In genomic region chr12:46918631-46919030, GRCh38 we compare ENCODE assay signal across 38 cellular contexts.
"Had no signal": no experiment of that assay in that cellular context is flagged by ENCODE, and none has a peak within 500 bp of the region (broad histone marks: within the 10 kb centered on the region; RNA-seq: fewer than 3 reads in every experiment).

No MANE protein-coding gene starts in this region.

- ATAC-seq: activated naive CD4-positive, alpha-beta T cell treated with anti-CD3 and anti-CD28 coated beads, Interleukin-2, amount 50 U/mL, for 72 hours; activated naive CD8-positive, alpha-beta T cell treated with anti-CD3 and anti-CD28 coated beads, Interleukin-2, amount 50 U/mL, for 24 hours; activated T-cell treated with anti-CD3 and anti-CD28 coated beads, Interleukin-2, amount 50 U/mL, for 4 hours; activated T-cell treated with anti-CD3 and anti-CD28 coated beads, Interleukin-2, amount 50 U/mL, for 72 hours; activated T-helper 17 cell treated with anti-CD3 and anti-CD28 coated beads, Interleukin-2, amount 50 U/mL, for 72 hours; body of pancreas had no signal

- H3K4me1 ChIP-seq: adrenal gland, ascending aorta, body of pancreas, breast epithelium had no signal

- H3K36me3 Mint-ChIP-seq: activated naive CD4-positive, alpha-beta T cell treated with anti-CD3 and anti-CD28 coated beads, Interleukin-2, amount 10 ng/mL, durations not matched to agents 7 days and 5 days; activated naive CD4-positive, alpha-beta T cell treated with anti-CD3 and anti-CD28 coated beads, Interleukin-2, amount 50 U/mL, for 24 hours; activated naive CD4-positive, alpha-beta T cell treated with anti-CD3 and anti-CD28 coated beads, Interleukin-2, amount 50 U/mL, for 72 hours; activated naive CD8-positive, alpha-beta T cell; activated naive CD8-positive, alpha-beta T cell treated with anti-CD3 and anti-CD28 coated beads for 36 hours; activated naive CD8-positive, alpha-beta T cell treated with anti-CD3 and anti-CD28 coated beads, Interleukin-2, amount 10 ng/mL, durations not matched to agents 7 days and 5 days; brain had no signal

- H3K9me3 Mint-ChIP-seq: activated naive CD4-positive, alpha-beta T cell treated with anti-CD3 and anti-CD28 coated beads for 36 hours; activated naive CD4-positive, alpha-beta T cell treated with anti-CD3 and anti-CD28 coated beads, Interleukin-2, amount 10 ng/mL, durations not matched to agents 7 days and 5 days; activated naive CD4-positive, alpha-beta T cell treated with anti-CD3 and anti-CD28 coated beads, Interleukin-2, amount 50 U/mL, for 24 hours; activated naive CD4-positive, alpha-beta T cell treated with anti-CD3 and anti-CD28 coated beads, Interleukin-2, amount 50 U/mL, for 72 hours; activated naive CD8-positive, alpha-beta T cell treated with anti-CD3 and anti-CD28 coated beads for 36 hours; activated naive CD8-positive, alpha-beta T cell treated with anti-CD3 and anti-CD28 coated beads, Interleukin-2, amount 10 ng/mL, durations not matched to agents 7 days and 5 days; activated naive CD8-positive, alpha-beta T cell treated with anti-CD3 and anti-CD28 coated beads, Interleukin-2, amount 50 U/mL, for 24 hours; activated T-cell treated with anti-CD3 and anti-CD28 coated beads, Interleukin-2, amount 50 U/mL, for 24 hours; activated T-cell treated with anti-CD3 and anti-CD28 coated beads, Interleukin-2, amount 50 U/mL, for 4 hours; activated T-cell treated with anti-CD3 and anti-CD28 coated beads, Interleukin-2, amount 50 U/mL, for 72 hours; activated T-helper 1 cell treated with anti-CD3 and anti-CD28 coated beads, Interleukin-12 subunit alpha, Interleukin-12 subunit beta, Interleukin-2, Interleukin-4 antibody, amounts not matched to agents 30 ng/mL and 10 ng/mL and 1 ng/mL, durations not matched to agents 14 hours and 24 hours and 36 hours; activated T-helper 17 cell treated with anti-CD3 and anti-CD28 coated beads, Interleukin-2, amount 50 U/mL, for 72 hours; activated T-helper 2 cell treated with anti-CD3 and anti-CD28 coated beads, Interferon-gamma antibody, Interleukin-2, Interleukin-4, amounts not matched to agents 10 μg/mL and 5 μg/mL and 100 μg/mL, durations not matched to agents 14 hours and 24 hours and 36 hours; central memory CD8-positive, alpha-beta T cell had no signal

- H3K27me3 ChIP-seq: adrenal gland, ascending aorta, body of pancreas, brain microvascular endothelial cell, breast epithelium, cardiac muscle cell had no signal

- H3K4me3 Mint-ChIP-seq: activated naive CD4-positive, alpha-beta T cell treated with anti-CD3 and anti-CD28 coated beads for 36 hours; activated naive CD4-positive, alpha-beta T cell treated with anti-CD3 and anti-CD28 coated beads, Interleukin-2, amount 10 ng/mL, durations not matched to agents 7 days and 5 days; activated naive CD4-positive, alpha-beta T cell treated with anti-CD3 and anti-CD28 coated beads, Interleukin-2, amount 50 U/mL, for 24 hours; activated naive CD8-positive, alpha-beta T cell; activated naive CD8-positive, alpha-beta T cell treated with anti-CD3 and anti-CD28 coated beads for 36 hours; activated naive CD8-positive, alpha-beta T cell treated with anti-CD3 and anti-CD28 coated beads, Interleukin-2, amount 10 ng/mL, durations not matched to agents 7 days and 5 days; activated naive CD8-positive, alpha-beta T cell treated with anti-CD3 and anti-CD28 coated beads, Interleukin-2, amount 50 U/mL, for 24 hours; activated T-cell treated with anti-CD3 and anti-CD28 coated beads, Interleukin-2, amount 50 U/mL, for 24 hours; activated T-cell treated with anti-CD3 and anti-CD28 coated beads, Interleukin-2, amount 50 U/mL, for 4 hours; activated T-cell treated with anti-CD3 and anti-CD28 coated beads, Interleukin-2, amount 50 U/mL, for 72 hours; activated T-helper 1 cell treated with anti-CD3 and anti-CD28 coated beads, Interleukin-12 subunit alpha, Interleukin-12 subunit beta, Interleukin-2, Interleukin-4 antibody, amounts not matched to agents 30 ng/mL and 10 ng/mL and 1 ng/mL, durations not matched to agents 14 hours and 24 hours and 36 hours; activated T-helper 17 cell treated with anti-CD3 and anti-CD28 coated beads, Interleukin-2, amount 50 U/mL, for 72 hours; brain; central memory CD8-positive, alpha-beta T cell had no signal

- H3K9me3 ChIP-seq: adrenal gland, ascending aorta, body of pancreas, breast epithelium had no signal

- H3K27me3 Mint-ChIP-seq: activated naive CD4-positive, alpha-beta T cell treated with anti-CD3 and anti-CD28 coated beads, Interleukin-2, amount 10 ng/mL, durations not matched to agents 7 days and 5 days; activated naive CD4-positive, alpha-beta T cell treated with anti-CD3 and anti-CD28 coated beads, Interleukin-2, amount 50 U/mL, for 24 hours; activated naive CD8-positive, alpha-beta T cell; activated naive CD8-positive, alpha-beta T cell treated with anti-CD3 and anti-CD28 coated beads for 36 hours; activated naive CD8-positive, alpha-beta T cell treated with anti-CD3 and anti-CD28 coated beads, Interleukin-2, amount 50 U/mL, for 24 hours; central memory CD8-positive, alpha-beta T cell had no signal

- H3K27ac Mint-ChIP-seq: activated naive CD4-positive, alpha-beta T cell treated with anti-CD3 and anti-CD28 coated beads for 36 hours; activated naive CD4-positive, alpha-beta T cell treated with anti-CD3 and anti-CD28 coated beads, Interleukin-2, amount 10 ng/mL, durations not matched to agents 7 days and 5 days; activated naive CD4-positive, alpha-beta T cell treated with anti-CD3 and anti-CD28 coated beads, Interleukin-2, amount 50 U/mL, for 24 hours; activated naive CD4-positive, alpha-beta T cell treated with anti-CD3 and anti-CD28 coated beads, Interleukin-2, amount 50 U/mL, for 72 hours; activated naive CD8-positive, alpha-beta T cell; activated naive CD8-positive, alpha-beta T cell treated with anti-CD3 and anti-CD28 coated beads for 36 hours; activated naive CD8-positive, alpha-beta T cell treated with anti-CD3 and anti-CD28 coated beads, Interleukin-2, amount 10 ng/mL, durations not matched to agents 7 days and 5 days; activated naive CD8-positive, alpha-beta T cell treated with anti-CD3 and anti-CD28 coated beads, Interleukin-2, amount 50 U/mL, for 24 hours; activated T-cell treated with anti-CD3 and anti-CD28 coated beads, Interleukin-2, amount 50 U/mL, for 24 hours; activated T-cell treated with anti-CD3 and anti-CD28 coated beads, Interleukin-2, amount 50 U/mL, for 72 hours; activated T-helper 1 cell treated with anti-CD3 and anti-CD28 coated beads, Interleukin-12 subunit alpha, Interleukin-12 subunit beta, Interleukin-2, Interleukin-4 antibody, amounts not matched to agents 30 ng/mL and 10 ng/mL and 1 ng/mL, durations not matched to agents 14 hours and 24 hours and 36 hours; activated T-helper 17 cell treated with anti-CD3 and anti-CD28 coated beads, Interleukin-2, amount 50 U/mL, for 72 hours; activated T-helper 2 cell treated with anti-CD3 and anti-CD28 coated beads, Interferon-gamma antibody, Interleukin-2, Interleukin-4, amounts not matched to agents 10 μg/mL and 5 μg/mL and 100 μg/mL, durations not matched to agents 14 hours and 24 hours and 36 hours; brain had no signal

- DNase-seq: activated effector memory CD4-positive, alpha-beta T cell treated with anti-CD3 and anti-CD28 coated beads, Interleukin-2, amount 50 U/mL, for 16 hours; activated effector memory CD4-positive, alpha-beta T cell treated with Interleukin-2 at 50 U/mL for 16 hours; activated gamma-delta T cell; activated gamma-delta T cell treated with Interleukin-2 at 50 U/mL for 16 hours; activated naive CD4-positive, alpha-beta T cell; activated naive CD4-positive, alpha-beta T cell treated with anti-CD3 and anti-CD28 coated beads for 36 hours; activated naive CD4-positive, alpha-beta T cell treated with anti-CD3 and anti-CD28 coated beads, Interleukin-2, amount 10 ng/mL, durations not matched to agents 7 days and 5 days; activated naive CD4-positive, alpha-beta T cell treated with anti-CD3 and anti-CD28 coated beads, Interleukin-2, amount 50 U/mL, for 16 hours; activated naive CD4-positive, alpha-beta T cell treated with Interleukin-2 at 50 U/mL for 16 hours; activated naive CD8-positive, alpha-beta T cell treated with anti-CD3 and anti-CD28 coated beads for 36 hours; activated naive CD8-positive, alpha-beta T cell treated with anti-CD3 and anti-CD28 coated beads, Interleukin-2, amount 10 ng/mL, durations not matched to agents 7 days and 5 days; activated naive CD8-positive, alpha-beta T cell treated with anti-CD3 and anti-CD28 coated beads, Interleukin-2, amount 50 U/mL, for 24 hours; activated T-cell treated with anti-CD3 and anti-CD28 coated beads, Interleukin-2, amount 50 U/mL, for 1 hour; activated T-cell treated with anti-CD3 and anti-CD28 coated beads, Interleukin-2, amount 50 U/mL, for 24 hours; activated T-cell treated with anti-CD3 and anti-CD28 coated beads, Interleukin-2, amount 50 U/mL, for 4 hours; activated T-cell treated with anti-CD3 and anti-CD28 coated beads, Interleukin-2, amount 50 U/mL, for 48 hours; activated T-cell treated with anti-CD3 and anti-CD28 coated beads, Interleukin-2, amount 50 U/mL, for 72 hours; adrenal gland; amniotic stem cell; amygdala; anterior cingulate cortex; aorta; body of pancreas; brain microvascular endothelial cell; caudate nucleus; central memory CD4-positive, alpha-beta T cell; cerebellar nuclear complex had no signal

- H3K4me1 Mint-ChIP-seq: activated naive CD4-positive, alpha-beta T cell treated with anti-CD3 and anti-CD28 coated beads, Interleukin-2, amount 10 ng/mL, durations not matched to agents 7 days and 5 days; activated naive CD4-positive, alpha-beta T cell treated with anti-CD3 and anti-CD28 coated beads, Interleukin-2, amount 50 U/mL, for 24 hours; activated naive CD8-positive, alpha-beta T cell treated with anti-CD3 and anti-CD28 coated beads, Interleukin-2, amount 10 ng/mL, durations not matched to agents 7 days and 5 days; activated naive CD8-positive, alpha-beta T cell treated with anti-CD3 and anti-CD28 coated beads, Interleukin-2, amount 50 U/mL, for 24 hours; activated T-helper 17 cell treated with anti-CD3 and anti-CD28 coated beads, Interleukin-2, amount 50 U/mL, for 72 hours; central memory CD8-positive, alpha-beta T cell had no signal

- H3K36me3 ChIP-seq: adrenal gland, ascending aorta, brain microvascular endothelial cell, breast epithelium, cardiac muscle cell had no signal

- H3K4me3 ChIP-seq: adrenal gland, ascending aorta, body of pancreas, breast epithelium, cardiac muscle cell had no signal

- H3K27ac ChIP-seq: adrenal gland, ascending aorta, body of pancreas, brain microvascular endothelial cell, breast epithelium, cardiac muscle cell had no signal
